In the genomic region with DNA sequence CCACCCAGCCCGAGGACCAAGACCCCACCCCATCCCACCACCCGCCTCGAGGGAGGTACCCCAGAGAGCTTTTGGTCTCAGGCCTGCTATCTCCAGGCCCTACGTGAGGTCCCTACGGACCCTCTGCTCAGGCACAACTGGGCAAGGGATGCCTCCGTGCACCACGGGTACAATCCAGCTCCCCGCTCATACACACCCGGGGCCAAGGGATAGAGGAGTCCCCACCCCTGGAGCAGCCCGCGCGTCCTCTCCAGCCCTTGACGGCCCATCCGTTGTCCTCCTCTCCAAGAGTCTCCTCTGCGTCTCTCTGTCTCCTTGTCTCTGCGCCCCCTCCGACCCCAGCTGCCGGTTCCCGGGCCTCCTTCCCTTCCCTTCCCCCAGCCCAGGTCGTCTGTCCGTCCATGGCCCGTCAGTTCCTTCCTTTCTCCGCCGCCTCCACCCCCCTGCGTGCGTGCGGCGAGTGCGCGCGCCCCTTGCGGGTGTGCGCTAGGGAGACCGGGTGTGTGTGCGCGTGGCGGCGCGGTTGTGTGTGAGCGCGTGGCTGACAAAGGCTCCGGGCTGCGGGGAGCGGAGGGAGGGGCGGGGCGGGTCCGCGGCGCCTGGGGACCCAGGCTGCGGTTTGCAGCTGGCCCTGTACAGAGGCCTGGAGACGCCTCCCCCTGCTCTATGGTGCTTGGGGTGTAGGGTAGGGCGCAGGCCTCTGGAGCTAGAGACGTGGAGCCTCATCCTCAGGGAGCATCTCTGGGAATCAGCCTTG, we compare ENCODE assay signal across 2 cellular contexts.
TF ChIP-seq lines count a peak whose summit lies in the region.

No MANE protein-coding gene starts in this region.

TF ChIP-seq in HEK293, 187 proteins besides CTCF, POLR2A, EP300 and RAD21 (continues in another document):
- no peak for TF ChIP-seq AEBP2 (tag by site-specific recombination; IDR thresholded peaks at IDR 0.05; ENCODE audit: borderline replicate concordance)
- TF ChIP-seq ZBTB26 (tag by site-specific recombination; optimal IDR thresholded peaks at IDR 0.05): peak; percentile 85
- TF ChIP-seq ZNF514 (tag by site-specific recombination; IDR thresholded peaks at IDR 0.05): no peak
- TF ChIP-seq ZNF544 (tag by site-specific recombination; IDR thresholded peaks at IDR 0.05): no peak
- no peak for TF ChIP-seq ZNF843 (tag by site-specific recombination; IDR thresholded peaks at IDR 0.05)
- no peak for TF ChIP-seq ZNF350 (tag by site-specific recombination; IDR thresholded peaks at IDR 0.05)
- no peak for TF ChIP-seq FEZF1 (tag by site-specific recombination; IDR thresholded peaks at IDR 0.05)
- TF ChIP-seq ZNF211 (tag by site-specific recombination; IDR thresholded peaks at IDR 0.05; ENCODE audit: low read depth): no peak
- peak; percentile 54 for TF ChIP-seq ZBTB48 (tag by site-specific recombination; IDR thresholded peaks at IDR 0.05)
- no peak for TF ChIP-seq ZNF596 (tag by site-specific recombination; IDR thresholded peaks at IDR 0.05)
- TF ChIP-seq KLF8 (tag by site-specific recombination; IDR thresholded peaks at IDR 0.05): no peak
- TF ChIP-seq ZNF423 (tag by site-specific recombination; IDR thresholded peaks at IDR 0.05): no peak
- no peak for TF ChIP-seq ZNF513 (tag by site-specific recombination; IDR thresholded peaks at IDR 0.05)
- TF ChIP-seq ZIC2 (tag by site-specific recombination; IDR thresholded peaks at IDR 0.05): peak; percentile 50; the same call in 1 of the 2 replicates
- no peak for TF ChIP-seq ZNF280C (tag by site-specific recombination; IDR thresholded peaks at IDR 0.05)
- TF ChIP-seq, protein P1, sequence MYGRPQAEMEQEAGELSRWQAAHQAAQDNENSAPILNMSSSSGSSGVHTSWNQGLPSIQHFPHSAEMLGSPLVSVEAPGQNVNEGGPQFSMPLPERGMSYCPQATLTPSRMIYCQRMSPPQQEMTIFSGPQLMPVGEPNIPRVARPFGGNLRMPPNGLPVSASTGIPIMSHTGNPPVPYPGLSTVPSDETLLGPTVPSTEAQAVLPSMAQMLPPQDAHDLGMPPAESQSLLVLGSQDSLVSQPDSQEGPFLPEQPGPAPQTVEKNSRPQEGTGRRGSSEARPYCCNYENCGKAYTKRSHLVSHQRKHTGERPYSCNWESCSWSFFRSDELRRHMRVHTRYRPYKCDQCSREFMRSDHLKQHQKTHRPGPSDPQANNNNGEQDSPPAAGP (tag by site-specific recombination; IDR thresholded peaks at IDR 0.05): peak; percentile 82
- TF ChIP-seq MEIS1 (CRISPR knock-in tag; IDR thresholded peaks at IDR 0.05; ENCODE audit: borderline replicate concordance): no peak
- TF ChIP-seq ZNF660 (tag by site-specific recombination; IDR thresholded peaks at IDR 0.05): no peak
- TF ChIP-seq ZNF560 (tag by site-specific recombination; IDR thresholded peaks at IDR 0.05; ENCODE audit: borderline replicate concordance): no peak
- TF ChIP-seq KLF1 (tag by site-specific recombination; IDR thresholded peaks at IDR 0.05): 0 out of 2 replicates have a peak, but pooled peaks have one; percentile 35
- TF ChIP-seq ZNF37A (tag by site-specific recombination; IDR thresholded peaks at IDR 0.05): no peak

TF ChIP-seq in H1, 55 proteins besides CTCF, POLR2A, EP300 and RAD21:
- TF ChIP-seq USF2 (IDR thresholded peaks at IDR 0.05; ENCODE audit: low read length) (no peak), KDM4A (IDR thresholded peaks at IDR 0.05; ENCODE audit: low read depth, low read length, severe bottlenecking) (peak; percentile 57), CHD7 (IDR thresholded peaks at IDR 0.05; ENCODE audit: insufficient replicate concordance, low read length) (no peak), RBBP5 (IDR thresholded peaks at IDR 0.05; ENCODE audit: borderline replicate concordance, low read depth, low read length) (0 out of 2 replicates have a peak, but pooled peaks have one; percentile 50), RNF2 (IDR thresholded peaks at IDR 0.05; ENCODE audit: borderline replicate concordance, low read depth, low read length, missing control alignments, poor library complexity, severe bottlenecking) (peak; percentile 27), GABPA (IDR thresholded peaks at IDR 0.05; ENCODE audit: borderline replicate concordance, insufficient read depth, low read length) (no peak), SIRT6 (IDR thresholded peaks at IDR 0.05; ENCODE audit: low read length) (no peak), CBX5 (IDR thresholded peaks at IDR 0.05; ENCODE audit: low read depth, low read length) (no peak), EZH2 (IDR thresholded peaks at IDR 0.05; ENCODE audit: low read depth, low read length, severe bottlenecking) (peak; percentile 71), ATF3 (IDR thresholded peaks at IDR 0.05; ENCODE audit: insufficient read depth, low read depth, low read length) (no peak), ATF2 (IDR thresholded peaks at IDR 0.05; ENCODE audit: low read length) (no peak), SIX5 (IDR thresholded peaks at IDR 0.05; ENCODE audit: low read depth, low read length) (no peak), TAF1 (IDR thresholded peaks at IDR 0.05; ENCODE audit: low read depth, low read length) (no peak), TBP (IDR thresholded peaks at IDR 0.05; ENCODE audit: low read depth, low read length) (0 out of 2 replicates have a peak, but pooled peaks have one; percentile 6), SUZ12 (IDR thresholded peaks at IDR 0.05; ENCODE audit: low read length) (peak; percentile 64; the same call in 1 of the 2 replicates)
- TF ChIP-seq, protein P2, sequence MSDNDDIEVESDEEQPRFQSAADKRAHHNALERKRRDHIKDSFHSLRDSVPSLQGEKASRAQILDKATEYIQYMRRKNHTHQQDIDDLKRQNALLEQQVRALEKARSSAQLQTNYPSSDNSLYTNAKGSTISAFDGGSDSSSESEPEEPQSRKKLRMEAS (IDR thresholded peaks at IDR 0.05): peak; percentile 50
